Comparison of ENCODE assay signal across 1 cellular context in genomic region chr15:94236638-94237037, GRCh38.
TF ChIP-seq lines count a peak whose summit lies in the region.

No MANE protein-coding gene starts in this region.

TF ChIP-seq in IMR-90, 13 proteins besides CTCF, POLR2A, EP300 and RAD21:
- TF ChIP-seq BHLHE40 (IDR thresholded peaks at IDR 0.05; ENCODE audit: low read depth, low read length) (no peak), RCOR1 (IDR thresholded peaks at IDR 0.05; ENCODE audit: insufficient replicate concordance, low read length) (no peak), MAFK (IDR thresholded peaks at IDR 0.05; ENCODE audit: low read depth, low read length) (no peak), RFX5 (IDR thresholded peaks at IDR 0.05; ENCODE audit: low read depth, low read length) (no peak), ELK1 (IDR thresholded peaks at IDR 0.05; ENCODE audit: borderline replicate concordance, low read depth, low read length) (no peak), CHD1 (IDR thresholded peaks at IDR 0.05; ENCODE audit: low read depth, low read length) (no peak), SMC3 (IDR thresholded peaks at IDR 0.05; ENCODE audit: low read depth, low read length) (no peak), USF2 (IDR thresholded peaks at IDR 0.05; ENCODE audit: low read depth, low read length) (no peak)
